ENCODE assay signal across 11 cellular contexts in genomic region chr11:324131-324530, GRCh38. TPM values are rescaled to one million over a fixed set of nuclear protein-coding genes. Genes with fewer than 3 reads are reported as not detected.
DNase-seq lines count a peak whose midpoint lies in the region; ATAC-seq and TF ChIP-seq lines count a peak whose summit lies in the region.
"Had no signal": no experiment of that assay in that cellular context is flagged by ENCODE, and none has a peak within 500 bp of the region (broad histone marks: within the 10 kb centered on the region; RNA-seq: fewer than 3 reads in every experiment).

No MANE protein-coding gene starts in this region.

- WGBS in esophagus muscularis mucosa: 65% methylated on average over 11 of the region's 11 CpGs

- H3K9me3 ChIP-seq in esophagus muscularis mucosa: no peaks in the 10 kb centered on the region
- H3K9me3 ChIP-seq: HAP-1 had no signal

- TF ChIP-seq EP300 in esophagus muscularis mucosa (IDR thresholded peaks at IDR 0.05): no peak

- peaks cover 64% of the 10 kb centered on the region for H3K4me1 Mint-ChIP-seq in nephron progenitor cell
- H3K4me1 Mint-ChIP-seq in type B pancreatic cell (ENCODE audit: unreplicated experiment): peaks cover 33% of the 10 kb centered on the region

- H3K36me3 ChIP-seq in esophagus muscularis mucosa: no peaks in the 10 kb centered on the region
- H3K36me3 ChIP-seq: HAP-1 had no signal

- intact Hi-C loops in cardiac septum (cut with DNase I) (no loop called here), Right ventricle myocardium superior (cut with DNase I) (no loop called here), esophagus muscularis mucosa (cut with DNase I) (no loop called here)

- no peak for ATAC-seq in Right ventricle myocardium superior (ENCODE audit: poor library complexity)

- DNase-seq in cardiac septum (ENCODE audit: low spot score) (peak; percentile 56), Right ventricle myocardium superior (no peak), esophagus muscularis mucosa (ENCODE audit: extremely low spot score) (no peak), nephron progenitor cell (no peak), type B pancreatic cell (ENCODE audit: extremely low spot score, unreplicated experiment) (no peak), dermis blood vessel endothelial cell (no peak), NCI-H1694 treated with DMSO at 0.1 percent for 48 hours (lab: John Stamatoyannopoulos, UW) (no peak)
- no peak for DNase-seq in activated CD4-positive, alpha-beta T cell treated with anti-CD3 and anti-CD28 coated beads, Interleukin-2, amount 50 U/mL, for 4 hours
- DNase-seq: activated CD4-positive, CD25-positive, alpha-beta regulatory T cell treated with anti-CD3 and anti-CD28 coated beads, Interleukin-2, amount 50 U/mL, for 72 hours; NCI-H226 had no signal

- H3K27me3 Mint-ChIP-seq in nephron progenitor cell (ENCODE audit: low read depth, poor library complexity) (no peaks in the 10 kb centered on the region), type B pancreatic cell (no peaks in the 10 kb centered on the region)

- no peaks in the 10 kb centered on the region for H3K27me3 ChIP-seq in esophagus muscularis mucosa

- H3K9me3 Mint-ChIP-seq in nephron progenitor cell: peaks cover 2% of the 10 kb centered on the region
- peaks cover under 1% of the 10 kb centered on the region for H3K9me3 Mint-ChIP-seq in type B pancreatic cell

- peak overlapping the region; percentile 93 for H3K27ac Mint-ChIP-seq in nephron progenitor cell
- peak overlapping the region; percentile 76 for H3K27ac Mint-ChIP-seq in type B pancreatic cell

- no peak for TF ChIP-seq POLR2A in esophagus muscularis mucosa (IDR thresholded peaks at IDR 0.05; ENCODE audit: low read depth)

- peaks cover 46 to 61% (median 52%) of the 10 kb centered on the region in 4 donors for H3K4me1 ChIP-seq in esophagus muscularis mucosa
- H3K4me1 ChIP-seq: HAP-1 had no signal

- H3K4me3 Mint-ChIP-seq in nephron progenitor cell: peak overlapping the region; percentile 28
- peak overlapping the region; percentile 69 for H3K4me3 Mint-ChIP-seq in type B pancreatic cell

- no peak overlapping the region for H3K4me3 ChIP-seq in esophagus muscularis mucosa
- H3K4me3 ChIP-seq: HAP-1 had no signal

- H3K27ac ChIP-seq in esophagus muscularis mucosa (replicated peaks in 1 of 4): peak overlapping the region; percentile 86 to 87 (median 86)

- TF ChIP-seq CTCF in esophagus muscularis mucosa (IDR thresholded peaks at IDR 0.05) (no peak), nephron progenitor cell (IDR thresholded peaks at IDR 0.05) (no peak), type B pancreatic cell (conservative IDR thresholded peaks at IDR 0.05) (no peak)

- H3K36me3 Mint-ChIP-seq in nephron progenitor cell (ENCODE audit: low read depth) (no peaks in the 10 kb centered on the region), type B pancreatic cell (no peaks in the 10 kb centered on the region)

RNA-seq across cellular contexts. Expression of gene IFITM3, which starts 3.5 kb away (rescaled TPM):
- total RNA-seq in cardiac septum: 260 TPM
- total RNA-seq in Right ventricle myocardium superior: 287 TPM
- total RNA-seq in esophagus muscularis mucosa: 100 to 1,000 TPM; 290 to 513 (median 410) TPM
- total RNA-seq in type B pancreatic cell (ENCODE audit: low replicate concordance): 175 and 354 TPM in 2 replicates
- 41.4 and 80.2 TPM in 2 replicates for total RNA-seq in dermis blood vessel endothelial cell

RNA-seq across cellular contexts. Expression of gene IFITM1, which starts 10.3 kb away (rescaled TPM):
- total RNA-seq in cardiac septum (123 TPM), Right ventricle myocardium superior (83.1 TPM), esophagus muscularis mucosa (100 to 1,000 TPM in 3 of 4 donors, 10 to 100 TPM in 1; 60.6 to 197 (median 171) TPM), type B pancreatic cell (ENCODE audit: low replicate concordance) (34.1 and 192 TPM in 2 replicates), dermis blood vessel endothelial cell (0.37 and 3.4 TPM in 2 replicates)

RNA-seq across cellular contexts. Expression of gene IFITM2, which starts 16.5 kb away (rescaled TPM):
- total RNA-seq in cardiac septum: 215 TPM
- total RNA-seq in Right ventricle myocardium superior: 194 TPM
- total RNA-seq in esophagus muscularis mucosa: 100 to 1,000 TPM in 3 of 4 donors, 10 to 100 TPM in 1; 92.2 to 235 (median 194) TPM
- total RNA-seq in type B pancreatic cell (ENCODE audit: low replicate concordance): 109 and 238 TPM in 2 replicates
- 69.8 and 135 TPM in 2 replicates for total RNA-seq in dermis blood vessel endothelial cell

RNA-seq across cellular contexts. Expression of gene IFITM5, which starts 24.8 kb away (rescaled TPM):
- total RNA-seq in cardiac septum (not detected), Right ventricle myocardium superior (not detected), esophagus muscularis mucosa (not detected), type B pancreatic cell (ENCODE audit: low replicate concordance) (not detected in 2 replicates), dermis blood vessel endothelial cell (not detected in 2 replicates)

RNA-seq across cellular contexts. Expression of gene PGGHG, which starts 35.2 kb away (rescaled TPM):
- 11.0 TPM for total RNA-seq in cardiac septum
- 6.1 TPM for total RNA-seq in Right ventricle myocardium superior
- total RNA-seq in esophagus muscularis mucosa: 10 to 100 TPM; 13.3 to 23.7 (median 18.8) TPM
- 12.6 and 32.5 TPM in 2 replicates for total RNA-seq in type B pancreatic cell (ENCODE audit: low replicate concordance)
- 15.1 and 28.4 TPM in 2 replicates for total RNA-seq in dermis blood vessel endothelial cell
